In the genomic region with DNA sequence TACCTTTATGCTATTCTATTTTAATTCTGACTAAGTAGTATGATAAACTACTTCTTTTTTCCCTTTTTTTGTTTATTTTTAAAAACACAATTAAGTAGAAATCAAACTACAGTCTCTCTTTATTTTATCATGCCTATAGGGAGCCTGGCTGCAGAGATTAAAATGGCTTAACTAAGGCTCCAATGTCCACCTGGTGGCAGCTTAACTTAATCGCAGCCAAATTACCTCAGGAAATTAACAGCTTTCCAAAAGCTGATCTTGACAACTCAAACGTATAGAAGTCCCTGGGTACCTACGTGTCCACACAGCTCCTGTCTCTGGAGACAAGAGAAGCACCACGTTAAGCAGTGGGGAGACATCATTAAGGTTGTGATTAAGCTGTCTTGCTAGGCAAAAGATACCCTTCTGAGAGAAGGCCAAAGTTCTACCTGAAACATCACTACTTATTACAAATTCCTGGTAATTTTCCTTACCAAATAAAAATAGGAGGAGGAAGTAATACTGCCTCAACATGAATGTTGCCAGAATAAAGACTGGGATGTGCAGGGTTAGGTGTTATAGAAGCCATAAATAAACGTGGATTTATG, we compare ENCODE assay signal across 8 cellular contexts.
DNase-seq lines count a peak whose midpoint lies in the region; ATAC-seq, FAIRE-seq and TF ChIP-seq lines count a peak whose summit lies in the region.

No MANE protein-coding gene starts in this region.

- H3K27ac ChIP-seq in heart left ventricle (no peak overlapping the region), right atrium auricular region (no peak overlapping the region), esophagus squamous epithelium (no peak overlapping the region), prostate gland (no peak overlapping the region)

- H3K27me3 ChIP-seq in heart left ventricle (peaks cover 0 to 6% (median 0%) of the 10 kb centered on the region in 9 donors), right atrium auricular region (peaks cover 0 to 3% of the 10 kb centered on the region in 2 donors), esophagus squamous epithelium (peaks cover 0 to 13% (median 0%) of the 10 kb centered on the region in 4 donors), prostate gland (replicated peaks; ENCODE audit: insufficient read depth) (no peaks in the 10 kb centered on the region)

- H3K9me3 ChIP-seq in heart left ventricle, result peaks cover 0 to 22% (median 2%) of the 10 kb centered on the region in 12 donors
- peaks cover 0 to 16% of the 10 kb centered on the region in 2 donors for H3K9me3 ChIP-seq in right atrium auricular region
- H3K9me3 ChIP-seq in esophagus squamous epithelium, result peaks cover 0 to 12% (median 4%) of the 10 kb centered on the region in 3 donors
- no peaks in the 10 kb centered on the region for H3K9me3 ChIP-seq in prostate gland

- ATAC-seq in heart left ventricle, result no peak
- ATAC-seq in GM21825 (IDR thresholded peaks at IDR 0.05; ENCODE audit: unreplicated experiment), result no peak

- TF ChIP-seq CTCF in heart left ventricle (IDR thresholded peaks at IDR 0.05) (peak; percentile 22 to 50 (median 34)), right atrium auricular region (IDR thresholded peaks at IDR 0.05) (peak in 1 of 2 donors; percentile 46), esophagus squamous epithelium (IDR thresholded peaks at IDR 0.05) (peak in 4 of 6 experiments; percentile 26 to 57 (median 42)), prostate gland (IDR thresholded peaks at IDR 0.05) (peak in 2 of 4 experiments; percentile 36 to 42)

- no peak for DNase-seq in heart left ventricle
- no peak for DNase-seq in right atrium auricular region (ENCODE audit: low spot score)
- DNase-seq in NCI-H82 treated with DMSO at 0.1 percent for 48 hours (lab: John Stamatoyannopoulos, UW; ENCODE audit: unreplicated experiment), result peak; percentile 67
- DNase-seq in esophagus squamous epithelium (lab: John Stamatoyannopoulos, UW), result no peak
- DNase-seq in urothelium cell line (ENCODE audit: low spot score), result peak; percentile 21
- no peak for DNase-seq in activated CD4-positive, CD25-positive, alpha-beta regulatory T cell treated with anti-CD3 and anti-CD28 coated beads, Interleukin-2, amount 50 U/mL, for 72 hours
- DNase-seq in prostate gland (ENCODE audit: low spot score), result no peak

- H3K4me3 ChIP-seq in heart left ventricle (no peak overlapping the region), right atrium auricular region (no peak overlapping the region), esophagus squamous epithelium (no peak overlapping the region), prostate gland (no peak overlapping the region)

- intact Hi-C loops in heart left ventricle (cut with DNase I), result loop anchor here in 7 of 10 donors (1.0 to 10.0 kb wide), 5 partner anchors 55 to 61 kb away; no protein-coding TSS in a partner anchor
- intact Hi-C loops in esophagus squamous epithelium (cut with DNase I), result loop anchor here (10.0 kb wide), 1 partner anchor 55 kb away; no protein-coding TSS in a partner anchor
- intact Hi-C loops in prostate gland (cut with DNase I), result no loop called here

- FAIRE-seq in urothelium cell line (lab: Jason Lieb, UNC), result no peak

- TF ChIP-seq POLR2A in heart left ventricle (IDR thresholded peaks at IDR 0.05) (no peak), esophagus squamous epithelium (IDR thresholded peaks at IDR 0.05) (no peak), prostate gland (IDR thresholded peaks at IDR 0.05) (no peak)

- H3K36me3 ChIP-seq in heart left ventricle, result no peaks in the 10 kb centered on the region
- no peaks in the 10 kb centered on the region for H3K36me3 ChIP-seq in right atrium auricular region
- no peaks in the 10 kb centered on the region for H3K36me3 ChIP-seq in esophagus squamous epithelium
- no peaks in the 10 kb centered on the region for H3K36me3 ChIP-seq in prostate gland

- no peaks in the 10 kb centered on the region for H3K4me1 ChIP-seq in heart left ventricle
- no peaks in the 10 kb centered on the region for H3K4me1 ChIP-seq in right atrium auricular region
- H3K4me1 ChIP-seq in esophagus squamous epithelium, result no peaks in the 10 kb centered on the region
- H3K4me1 ChIP-seq in prostate gland (replicated peaks), result no peaks in the 10 kb centered on the region

- WGBS in heart left ventricle, 4 donors, result 11 to 16% (median 14%) methylated on average over 5 of the region's 5 CpGs
- WGBS in esophagus squamous epithelium, 2 donors, result 4 to 13% methylated on average over 5 of the region's 5 CpGs
- 8% methylated on average over 5 of the region's 5 CpGs for WGBS in prostate gland

Comparison
In these comparisons a context has a peak if more than half of its experiments do, and no peak if none do; other contexts are left out.
1. DNase-seq: peak in NCI-H82 treated with DMSO at 0.1 percent for 48 hours (single experiment) and urothelium cell line (single experiment); none in heart left ventricle (0 of 5), right atrium auricular region (single experiment), esophagus squamous epithelium (single experiment), activated CD4-positive, CD25-positive, alpha-beta regulatory T cell treated with anti-CD3 and anti-CD28 coated beads, Interleukin-2, amount 50 U/mL, for 72 hours (single experiment) and prostate gland (single experiment).